10 cellular contexts compared by ENCODE assay signal in the genomic region with DNA sequence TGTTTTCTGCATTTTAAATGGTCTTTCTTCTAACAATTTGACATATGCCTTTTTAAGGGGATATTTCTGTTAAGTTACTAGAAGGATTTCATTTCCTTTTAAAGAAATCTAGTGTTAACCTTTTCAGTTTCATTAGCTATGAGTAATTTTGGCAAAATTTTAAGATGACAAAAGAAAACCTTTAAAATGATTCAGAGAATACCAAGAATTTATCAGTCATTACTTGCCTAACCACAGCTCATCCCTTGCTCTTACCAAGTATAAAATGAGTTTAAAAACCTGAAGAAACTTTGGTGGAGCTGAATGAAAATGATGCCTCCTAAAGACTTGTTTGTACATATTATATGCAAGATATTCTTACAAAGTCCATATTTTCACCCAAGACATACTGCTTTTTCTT.
DNase-seq lines count a peak whose midpoint lies in the region; ATAC-seq lines count a peak whose summit lies in the region.
"Had no signal": no experiment of that assay in that cellular context is flagged by ENCODE, and none has a peak within 500 bp of the region (broad histone marks: within the 10 kb centered on the region; RNA-seq: fewer than 3 reads in every experiment).

No MANE protein-coding gene starts in this region.

- peak; percentile 42 for ATAC-seq in HG03045 (IDR thresholded peaks at IDR 0.05; ENCODE audit: unreplicated experiment)
- ATAC-seq: esophagus mucosa, K562 had no signal

- H3K9me3 Mint-ChIP-seq in activated naive CD4-positive, alpha-beta T cell treated with anti-CD3 and anti-CD28 coated beads, Interleukin-2, amount 50 U/mL, for 24 hours: no peaks in the 10 kb centered on the region
- peaks cover 1% of the 10 kb centered on the region for H3K9me3 Mint-ChIP-seq in activated naive CD4-positive, alpha-beta T cell treated with anti-CD3 and anti-CD28 coated beads for 36 hours
- no peaks in the 10 kb centered on the region for H3K9me3 Mint-ChIP-seq in activated naive CD8-positive, alpha-beta T cell (ENCODE audit: low read depth)

- intact Hi-C loops in activated naive CD4-positive, alpha-beta T cell treated with anti-CD3 and anti-CD28 coated beads for 36 hours (cut with micrococcal nuclease): loop anchor here (1.0 to 5.0 kb wide), 16 partner anchors 18 to 1050 kb away; partner anchors contain the start of gene NEK7

- peaks cover 72% of the 10 kb centered on the region for H3K4me1 Mint-ChIP-seq in activated naive CD4-positive, alpha-beta T cell treated with anti-CD3 and anti-CD28 coated beads, Interleukin-2, amount 50 U/mL, for 24 hours
- peaks cover 49% of the 10 kb centered on the region for H3K4me1 Mint-ChIP-seq in activated naive CD4-positive, alpha-beta T cell treated with anti-CD3 and anti-CD28 coated beads for 36 hours (ENCODE audit: low read depth)
- peaks cover 73% of the 10 kb centered on the region for H3K4me1 Mint-ChIP-seq in activated naive CD8-positive, alpha-beta T cell (ENCODE audit: low read depth)

- no peak for DNase-seq in activated naive CD4-positive, alpha-beta T cell treated with anti-CD3 and anti-CD28 coated beads for 36 hours
- peak; percentile 41 for DNase-seq in stromal cell of bone marrow (ENCODE audit: low read depth)
- DNase-seq in NCI-H2081 (lab: John Stamatoyannopoulos, UW): no peak
- no peak for DNase-seq in DMS153 (lab: John Stamatoyannopoulos, UW)
- no peak for DNase-seq in NCI-H748 treated with DMSO at 0.1 percent for 48 hours (lab: John Stamatoyannopoulos, UW)

- CTCF ChIA-PET in activated naive CD4-positive, alpha-beta T cell treated with anti-CD3 and anti-CD28 coated beads for 36 hours (lab: Charles Lee): interaction anchor here (0.6 to 1.5 kb wide), 3 partner anchors 17 to 619 kb away, joined by 3 to 4 read pairs (median 4); no protein-coding TSS in a partner anchor

- H3K4me3 Mint-ChIP-seq in activated naive CD4-positive, alpha-beta T cell treated with anti-CD3 and anti-CD28 coated beads, Interleukin-2, amount 50 U/mL, for 24 hours: peak overlapping the region; percentile 54
- no peak overlapping the region for H3K4me3 Mint-ChIP-seq in activated naive CD4-positive, alpha-beta T cell treated with anti-CD3 and anti-CD28 coated beads for 36 hours
- peak overlapping the region; percentile 70 for H3K4me3 Mint-ChIP-seq in activated naive CD8-positive, alpha-beta T cell

- peaks cover 7% of the 10 kb centered on the region for H3K36me3 Mint-ChIP-seq in activated naive CD4-positive, alpha-beta T cell treated with anti-CD3 and anti-CD28 coated beads, Interleukin-2, amount 50 U/mL, for 24 hours
- H3K36me3 Mint-ChIP-seq in activated naive CD4-positive, alpha-beta T cell treated with anti-CD3 and anti-CD28 coated beads for 36 hours (ENCODE audit: low read depth): peaks cover 3% of the 10 kb centered on the region
- H3K36me3 Mint-ChIP-seq in activated naive CD8-positive, alpha-beta T cell: peaks cover 14% of the 10 kb centered on the region

- H3K27me3 Mint-ChIP-seq in activated naive CD4-positive, alpha-beta T cell treated with anti-CD3 and anti-CD28 coated beads, Interleukin-2, amount 50 U/mL, for 24 hours: no peaks in the 10 kb centered on the region
- no peaks in the 10 kb centered on the region for H3K27me3 Mint-ChIP-seq in activated naive CD4-positive, alpha-beta T cell treated with anti-CD3 and anti-CD28 coated beads for 36 hours (ENCODE audit: low read depth)
- no peaks in the 10 kb centered on the region for H3K27me3 Mint-ChIP-seq in activated naive CD8-positive, alpha-beta T cell

- H3K27ac Mint-ChIP-seq in activated naive CD4-positive, alpha-beta T cell treated with anti-CD3 and anti-CD28 coated beads, Interleukin-2, amount 50 U/mL, for 24 hours: peak overlapping the region; percentile 62
- no peak overlapping the region for H3K27ac Mint-ChIP-seq in activated naive CD4-positive, alpha-beta T cell treated with anti-CD3 and anti-CD28 coated beads for 36 hours
- peak overlapping the region; percentile 91 for H3K27ac Mint-ChIP-seq in activated naive CD8-positive, alpha-beta T cell
